ENCODE assay signal across 22 cellular contexts in genomic region chr15:75460646-75461045, GRCh38. TPM values are rescaled to one million over a fixed set of nuclear protein-coding genes. Genes with fewer than 3 reads are reported as not detected.
DNase-seq lines count a peak whose midpoint lies in the region; ATAC-seq and TF ChIP-seq lines count a peak whose summit lies in the region.
"Had no signal": no experiment of that assay in that cellular context is flagged by ENCODE, and none has a peak within 500 bp of the region (broad histone marks: within the 10 kb centered on the region; RNA-seq: fewer than 3 reads in every experiment).

No MANE protein-coding gene starts in this region.

- peak; percentile 45 for ATAC-seq in left lobe of liver
- ATAC-seq in stimulated activated effector memory CD8-positive, alpha-beta T cell treated with anti-CD3 and anti-CD28 coated beads, Interleukin-12 subunit alpha, Interleukin-12 subunit beta, amount 100 ng/mL, for 72 hours: no peak
- ATAC-seq in natural killer cell treated with Interleukin-12 subunit alpha and Interleukin-12 subunit beta and Interleukin-15 and Interleukin-18, amount 100 ng/mL, for 72 hours: no peak
- ATAC-seq in GM18873 (IDR thresholded peaks at IDR 0.05; ENCODE audit: low FRiP score, unreplicated experiment): no peak
- ATAC-seq: heart right ventricle had no signal

- no peaks in the 10 kb centered on the region for H3K9me3 Mint-ChIP-seq in chondrocyte (ENCODE audit: low read depth)
- H3K9me3 Mint-ChIP-seq in stimulated activated effector memory CD8-positive, alpha-beta T cell treated with anti-CD3 and anti-CD28 coated beads, Interleukin-12 subunit alpha, Interleukin-12 subunit beta, amount 100 ng/mL, for 72 hours: no peaks in the 10 kb centered on the region
- no peaks in the 10 kb centered on the region for H3K9me3 Mint-ChIP-seq in natural killer cell treated with Interleukin-12 subunit alpha and Interleukin-12 subunit beta and Interleukin-15 and Interleukin-18, amount 100 ng/mL, for 72 hours
- H3K9me3 Mint-ChIP-seq: activated B cell treated with CpG ODN at 0.5 μM for 24 hours; activated CD4-positive, alpha-beta T cell treated with anti-CD3 and anti-CD28 coated beads, Interleukin-2, amount 10 ng/mL, durations not matched to agents 7 days and 5 days; activated T-cell treated with anti-CD3 and anti-CD28 coated beads, Interleukin-2, amount 50 U/mL, for 24 hours; central memory CD8-positive, alpha-beta T cell; HFFc6; memory B cell had no signal

- CTCF ChIA-PET in HEK293T (lab: Yijun Ruan, JAX): no interaction called here

- H3K27me3 Mint-ChIP-seq in chondrocyte (ENCODE audit: low read depth): no peaks in the 10 kb centered on the region
- no peaks in the 10 kb centered on the region for H3K27me3 Mint-ChIP-seq in natural killer cell treated with Interleukin-12 subunit alpha and Interleukin-12 subunit beta and Interleukin-15 and Interleukin-18, amount 100 ng/mL, for 72 hours
- H3K27me3 Mint-ChIP-seq: activated B cell treated with CpG ODN at 0.5 μM for 24 hours; activated CD4-positive, alpha-beta T cell treated with anti-CD3 and anti-CD28 coated beads, Interleukin-2, amount 10 ng/mL, durations not matched to agents 7 days and 5 days; activated T-cell treated with anti-CD3 and anti-CD28 coated beads, Interleukin-2, amount 50 U/mL, for 24 hours; central memory CD8-positive, alpha-beta T cell; memory B cell had no signal

- no peak for TF ChIP-seq CTCF in chondrocyte (IDR thresholded peaks at IDR 0.05)

- peak; percentile 35 for DNase-seq in HT-29 (ENCODE audit: low spot score)
- DNase-seq in chondrocyte (ENCODE audit: low spot score): no peak
- no peak for DNase-seq in left lobe of liver (ENCODE audit: low spot score)
- no peak for DNase-seq in stimulated activated effector memory CD8-positive, alpha-beta T cell treated with anti-CD3 and anti-CD28 coated beads, Interleukin-12 subunit alpha, Interleukin-12 subunit beta, amount 100 ng/mL, for 72 hours (ENCODE audit: low spot score in 2 of 2)
- DNase-seq in activated naive CD4-positive, alpha-beta T cell (lab: John Stamatoyannopoulos, UW): no peak
- DNase-seq in natural killer cell treated with Interleukin-12 subunit alpha and Interleukin-12 subunit beta and Interleukin-15 and Interleukin-18, amount 100 ng/mL, for 72 hours (ENCODE audit: low spot score): no peak
- DNase-seq in HEK293T (ENCODE audit: extremely low spot score): no peak
- DNase-seq: activated B cell treated with CpG ODN at 0.5 μM for 24 hours; activated CD4-positive, alpha-beta T cell treated with anti-CD3 and anti-CD28 coated beads, Interleukin-2, amount 10 ng/mL, durations not matched to agents 7 days and 5 days; activated T-cell treated with anti-CD3 and anti-CD28 coated beads, Interleukin-2, amount 50 U/mL, for 24 hours; heart right ventricle; HFFc6; NCI-H1092; NCI-H187; NCI-H2171; nucleus accumbens; sigmoid colon; stimulated activated CD4-positive, alpha-beta T cell treated with anti-CD3 and anti-CD28 coated beads, Interleukin-4, amount 100 ng/mL, for 4 hours; T1000 had no signal

- peaks cover 35% of the 10 kb centered on the region for H3K4me1 Mint-ChIP-seq in chondrocyte (ENCODE audit: low read depth)
- peaks cover 8% of the 10 kb centered on the region for H3K4me1 Mint-ChIP-seq in stimulated activated effector memory CD8-positive, alpha-beta T cell treated with anti-CD3 and anti-CD28 coated beads, Interleukin-12 subunit alpha, Interleukin-12 subunit beta, amount 100 ng/mL, for 72 hours
- H3K4me1 Mint-ChIP-seq in natural killer cell treated with Interleukin-12 subunit alpha and Interleukin-12 subunit beta and Interleukin-15 and Interleukin-18, amount 100 ng/mL, for 72 hours (ENCODE audit: low read depth in 2 of 2): peaks cover 7% of the 10 kb centered on the region in 2 donors

- H3K27ac Mint-ChIP-seq in chondrocyte (ENCODE audit: unreplicated experiment): peak overlapping the region; percentile 92
- peak overlapping the region; percentile 3 for H3K27ac Mint-ChIP-seq in stimulated activated effector memory CD8-positive, alpha-beta T cell treated with anti-CD3 and anti-CD28 coated beads, Interleukin-12 subunit alpha, Interleukin-12 subunit beta, amount 100 ng/mL, for 72 hours
- no peak overlapping the region for H3K27ac Mint-ChIP-seq in natural killer cell treated with Interleukin-12 subunit alpha and Interleukin-12 subunit beta and Interleukin-15 and Interleukin-18, amount 100 ng/mL, for 72 hours
- H3K27ac Mint-ChIP-seq: activated B cell treated with CpG ODN at 0.5 μM for 24 hours; activated CD4-positive, alpha-beta T cell treated with anti-CD3 and anti-CD28 coated beads, Interleukin-2, amount 10 ng/mL, durations not matched to agents 7 days and 5 days; activated T-cell treated with anti-CD3 and anti-CD28 coated beads, Interleukin-2, amount 50 U/mL, for 24 hours; HFFc6; memory B cell had no signal

- H3K36me3 Mint-ChIP-seq in chondrocyte (ENCODE audit: low read depth): peaks cover 3% of the 10 kb centered on the region
- peaks cover 6% of the 10 kb centered on the region for H3K36me3 Mint-ChIP-seq in stimulated activated effector memory CD8-positive, alpha-beta T cell treated with anti-CD3 and anti-CD28 coated beads, Interleukin-12 subunit alpha, Interleukin-12 subunit beta, amount 100 ng/mL, for 72 hours
- H3K36me3 Mint-ChIP-seq in natural killer cell treated with Interleukin-12 subunit alpha and Interleukin-12 subunit beta and Interleukin-15 and Interleukin-18, amount 100 ng/mL, for 72 hours: peaks cover 4% of the 10 kb centered on the region
- H3K36me3 Mint-ChIP-seq: memory B cell had no signal

- H3K4me3 Mint-ChIP-seq in chondrocyte (ENCODE audit: unreplicated experiment): no peak overlapping the region
- H3K4me3 Mint-ChIP-seq in stimulated activated effector memory CD8-positive, alpha-beta T cell treated with anti-CD3 and anti-CD28 coated beads, Interleukin-12 subunit alpha, Interleukin-12 subunit beta, amount 100 ng/mL, for 72 hours: no peak overlapping the region
- H3K4me3 Mint-ChIP-seq in natural killer cell treated with Interleukin-12 subunit alpha and Interleukin-12 subunit beta and Interleukin-15 and Interleukin-18, amount 100 ng/mL, for 72 hours: no peak overlapping the region
- H3K4me3 Mint-ChIP-seq: activated B cell treated with CpG ODN at 0.5 μM for 24 hours; activated CD4-positive, alpha-beta T cell treated with anti-CD3 and anti-CD28 coated beads, Interleukin-2, amount 10 ng/mL, durations not matched to agents 7 days and 5 days; activated T-cell treated with anti-CD3 and anti-CD28 coated beads, Interleukin-2, amount 50 U/mL, for 24 hours; central memory CD8-positive, alpha-beta T cell; HFFc6; memory B cell had no signal

- POLR2A ChIA-PET in HEK293T (lab: Yijun Ruan, JAX): interaction anchor here (0.8 kb wide), 1 partner anchor 8 kb away, joined by 3 read pairs; no protein-coding TSS in a partner anchor

TF ChIP-seq in HEK293T, 16 proteins besides CTCF, POLR2A, EP300 and RAD21:
- no peak for TF ChIP-seq ARNT (IDR thresholded peaks at IDR 0.05)
- TF ChIP-seq FOXA1 (IDR thresholded peaks at IDR 0.05): no peak
- TF ChIP-seq SUZ12 (IDR thresholded peaks at IDR 0.05): no peak
- no peak for TF ChIP-seq ZNF384 (IDR thresholded peaks at IDR 0.05)
- TF ChIP-seq, protein P1, sequence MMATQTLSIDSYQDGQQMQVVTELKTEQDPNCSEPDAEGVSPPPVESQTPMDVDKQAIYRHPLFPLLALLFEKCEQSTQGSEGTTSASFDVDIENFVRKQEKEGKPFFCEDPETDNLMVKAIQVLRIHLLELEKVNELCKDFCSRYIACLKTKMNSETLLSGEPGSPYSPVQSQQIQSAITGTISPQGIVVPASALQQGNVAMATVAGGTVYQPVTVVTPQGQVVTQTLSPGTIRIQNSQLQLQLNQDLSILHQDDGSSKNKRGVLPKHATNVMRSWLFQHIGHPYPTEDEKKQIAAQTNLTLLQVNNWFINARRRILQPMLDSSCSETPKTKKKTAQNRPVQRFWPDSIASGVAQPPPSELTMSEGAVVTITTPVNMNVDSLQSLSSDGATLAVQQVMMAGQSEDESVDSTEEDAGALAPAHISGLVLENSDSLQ (IDR thresholded peaks at IDR 0.05): no peak
- TF ChIP-seq BHLHE40 (IDR thresholded peaks at IDR 0.05; ENCODE audit: borderline replicate concordance): no peak
- no peak for TF ChIP-seq FOXM1 (IDR thresholded peaks at IDR 0.05; ENCODE audit: borderline replicate concordance)
- TF ChIP-seq CTBP1 (IDR thresholded peaks at IDR 0.05; ENCODE audit: borderline replicate concordance): no peak
- TF ChIP-seq ELF4 (IDR thresholded peaks at IDR 0.05): no peak
- TF ChIP-seq SP1 (IDR thresholded peaks at IDR 0.05): no peak
- TF ChIP-seq HDGF (IDR thresholded peaks at IDR 0.05; ENCODE audit: borderline replicate concordance): no peak
- no peak for TF ChIP-seq FOXK2 (IDR thresholded peaks at IDR 0.05)
- no peak for TF ChIP-seq TARDBP (IDR thresholded peaks at IDR 0.05)
- no peak for TF ChIP-seq LEF1 (IDR thresholded peaks at IDR 0.05; ENCODE audit: borderline replicate concordance)
- TF ChIP-seq L3MBTL2 (conservative IDR thresholded peaks at IDR 0.05): no peak
- no peak for TF ChIP-seq NFRKB (IDR thresholded peaks at IDR 0.05)
TF ChIP-seq in HEK293T: peak in this region for 0.

RNA-seq across cellular contexts. Expression of gene SIN3A, which starts 9.2 kb away (rescaled TPM):
- 28.8 and 33.5 TPM in 2 replicates for total RNA-seq in HT-29 (2014; rRNA removed; shearing (Covaris generic))
- total RNA-seq in chondrocyte: 39.3 to 50.9 TPM (median 44.9 TPM) in 3 replicates
- total RNA-seq in left lobe of liver: 23.3 TPM
- total RNA-seq in natural killer cell treated with Interleukin-12 subunit alpha and Interleukin-12 subunit beta and Interleukin-15 and Interleukin-18, amount 100 ng/mL, for 72 hours: 100 to 1,000 TPM in 1 of 2 donors, 10 to 100 TPM in 1; 93.5 to 103 TPM

Comparison
In these comparisons a context has a peak if more than half of its experiments do, and no peak if none do; other contexts are left out.
1. H3K27ac Mint-ChIP-seq: peak in chondrocyte (single experiment) and stimulated activated effector memory CD8-positive, alpha-beta T cell treated with anti-CD3 and anti-CD28 coated beads, Interleukin-12 subunit alpha, Interleukin-12 subunit beta, amount 100 ng/mL, for 72 hours (single experiment); none in natural killer cell treated with Interleukin-12 subunit alpha and Interleukin-12 subunit beta and Interleukin-15 and Interleukin-18, amount 100 ng/mL, for 72 hours (0 of 2).